26 cellular contexts compared by ENCODE assay signal in the genomic region with DNA sequence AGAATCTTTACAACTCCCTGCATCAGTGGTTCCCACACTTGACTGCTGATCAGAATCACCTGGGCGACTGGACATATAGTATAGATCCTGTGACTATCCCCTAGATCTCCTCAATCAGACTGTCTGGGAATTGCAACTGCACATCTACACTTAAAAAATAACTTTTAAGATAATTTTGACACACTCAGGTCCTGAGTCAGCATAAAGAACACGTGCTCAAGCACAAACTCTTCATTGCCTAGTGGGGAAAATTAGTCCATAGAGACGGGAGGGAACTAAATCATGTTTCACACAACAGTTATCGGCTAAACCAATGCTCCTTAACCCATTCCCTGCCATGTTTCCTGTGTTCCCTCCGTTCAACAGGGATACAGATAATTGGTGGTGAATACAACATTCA.
DNase-seq lines count a peak whose midpoint lies in the region; ATAC-seq, FAIRE-seq and TF ChIP-seq lines count a peak whose summit lies in the region.
"Had no signal": no experiment of that assay in that cellular context is flagged by ENCODE, and none has a peak within 500 bp of the region (broad histone marks: within the 10 kb centered on the region; RNA-seq: fewer than 3 reads in every experiment).

No MANE protein-coding gene starts in this region.

- DNase-seq in A549 (ENCODE audit: low read depth in 1 of 2, low spot score in 1 of 2) (no peak), IMR-90 (no peak), astrocyte (ENCODE audit: low read depth) (no peak), DMS114 treated with DMSO at 0.1 percent for 48 hours (lab: John Stamatoyannopoulos, UW; ENCODE audit: unreplicated experiment) (no peak), stomach (no peak)
- DNase-seq: 8988T; AML-193; Caco-2; Calu3; CD4-positive, alpha-beta T cell; CD8-positive, alpha-beta T cell; DMS153; DMS53; DMS79; DND-41; EL; GDM1 had no signal

- H2AFZ ChIP-seq in IMR-90 (replicated peaks; ENCODE audit: low read length, poor library complexity) = no peak overlapping the region
- H2AFZ ChIP-seq in astrocyte (ENCODE audit: low read depth, low read length) = no peak overlapping the region

- H2AK5ac ChIP-seq in IMR-90 (ENCODE audit: low read depth, low read length) = no peak overlapping the region

- POLR2A ChIA-PET in A549 (lab: Yijun Ruan, JAX) = no interaction called here
- POLR2A ChIA-PET in IMR-90 (lab: Charles Lee; ENCODE audit: unreplicated experiment) = no interaction called here

- TF ChIP-seq RAD21 in A549 (conservative IDR thresholded peaks at IDR 0.05 in 1 of 2, IDR thresholded peaks at IDR 0.05 in 1 of 2) = no peak
- TF ChIP-seq RAD21 in IMR-90 (IDR thresholded peaks at IDR 0.05; ENCODE audit: low read length) = no peak

- H4K91ac ChIP-seq in IMR-90 (ENCODE audit: insufficient read depth, low read depth, low read length) = no peak overlapping the region

- H4K20me1 ChIP-seq in IMR-90 (ENCODE audit: insufficient read depth, low read length) (no peaks in the 10 kb centered on the region), astrocyte (ENCODE audit: insufficient read depth, low read length) (no peaks in the 10 kb centered on the region)
- H4K20me1 ChIP-seq: BLaER1 treated with 17β-estradiol and CSF1 and Interleukin-3, amounts not matched to agents 10 nM and 100 nM had no signal

- no peak overlapping the region for H3K4me3 ChIP-seq in A549
- H3K4me3 ChIP-seq in IMR-90 (ENCODE audit: insufficient read depth, low read depth, low read length) = no peak overlapping the region
- H3K4me3 ChIP-seq in astrocyte (ENCODE audit: insufficient read depth, low read depth, low read length) = no peak overlapping the region
- H3K4me3 ChIP-seq in stomach = no peak overlapping the region
- H3K4me3 ChIP-seq: BLaER1 treated with 17β-estradiol and CSF1 and Interleukin-3, amounts not matched to agents 10 nM and 100 nM; GM12878 had no signal

- no TSS peak for BruUV-seq in IMR-90 (replicated peaks; lab: Mats Ljungman, UMichigan)

- H3K9me3 ChIP-seq in A549 = no peaks in the 10 kb centered on the region
- no peaks in the 10 kb centered on the region for H3K9me3 ChIP-seq in IMR-90 (ENCODE audit: control insufficient read depth, insufficient read depth, low read length)
- no peaks in the 10 kb centered on the region for H3K9me3 ChIP-seq in astrocyte (ENCODE audit: insufficient read depth, low read depth, low read length)
- H3K9me3 ChIP-seq in stomach = no peaks in the 10 kb centered on the region
- H3K9me3 ChIP-seq: Caco-2 had no signal

- no peak overlapping the region for H3K4ac ChIP-seq in IMR-90 (ENCODE audit: low read depth, low read length)

- H3K18ac ChIP-seq in IMR-90 (ENCODE audit: low read depth, low read length) = no peak overlapping the region

- H3K9ac ChIP-seq in IMR-90 (ENCODE audit: low read depth, low read length) (no peak overlapping the region), astrocyte (ENCODE audit: low read length) (no peak overlapping the region)
- H3K9ac ChIP-seq: BLaER1 treated with 17β-estradiol and CSF1 and Interleukin-3, amounts not matched to agents 10 nM and 100 nM had no signal

- H3K79me1 ChIP-seq in IMR-90 (ENCODE audit: low read depth in 1 of 2, low read length in 2 of 2) = no peaks in the 10 kb centered on the region

- TF ChIP-seq CTCF in A549 (IDR thresholded peaks at IDR 0.05) (no peak), IMR-90 (conservative IDR thresholded peaks at IDR 0.05; ENCODE audit: low read depth, low read length) (no peak), astrocyte (IDR thresholded peaks at IDR 0.05; ENCODE audit: insufficient read depth, low read depth, low read length) (no peak), stomach (IDR thresholded peaks at IDR 0.05) (no peak)

- TF ChIP-seq EP300 in A549 (IDR thresholded peaks at IDR 0.05) = no peak
- no peak for TF ChIP-seq EP300 in stomach (IDR thresholded peaks at IDR 0.05)

- H3K27me3 ChIP-seq in IMR-90 (ENCODE audit: control insufficient read depth, insufficient read depth, low read length) (no peaks in the 10 kb centered on the region), astrocyte (ENCODE audit: insufficient read depth, low read length) (no peaks in the 10 kb centered on the region), stomach (no peaks in the 10 kb centered on the region)

- H3K23ac ChIP-seq in IMR-90 (ENCODE audit: low read depth, low read length) = no peak overlapping the region

- H3K14ac ChIP-seq in IMR-90 (replicated peaks; ENCODE audit: low read depth, low read length) = no peak overlapping the region

- H3K79me2 ChIP-seq in astrocyte (ENCODE audit: insufficient read depth, low read length) = no peaks in the 10 kb centered on the region

- in situ Hi-C loops in IMR-90 (cut with MboI; ENCODE audit: low sequenced_read_pairs) = no loop called here

- H3K9me1 ChIP-seq in IMR-90 (ENCODE audit: insufficient read depth, low read length) = no peaks in the 10 kb centered on the region

- H3K4me2 ChIP-seq in A549 (no peak overlapping the region), IMR-90 (ENCODE audit: low read depth, low read length) (no peak overlapping the region), astrocyte (ENCODE audit: low read length) (no peak overlapping the region)
- H3K4me2 ChIP-seq: BLaER1 treated with 17β-estradiol and CSF1 and Interleukin-3, amounts not matched to agents 10 nM and 100 nM had no signal

- no peaks in the 10 kb centered on the region for H3K4me1 Mint-ChIP-seq in astrocyte (ENCODE audit: low read depth, unreplicated experiment)
- H3K4me1 Mint-ChIP-seq: B cell had no signal

- H3K36me3 ChIP-seq in IMR-90 (ENCODE audit: control insufficient read depth, insufficient read depth, low read length) = no peaks in the 10 kb centered on the region
- no peaks in the 10 kb centered on the region for H3K36me3 ChIP-seq in astrocyte (ENCODE audit: insufficient read depth, low read length)
- H3K36me3 ChIP-seq in stomach = no peaks in the 10 kb centered on the region
- H3K36me3 ChIP-seq: BLaER1 treated with 17β-estradiol and CSF1 and Interleukin-3, amounts not matched to agents 10 nM and 100 nM had no signal

- intact Hi-C loops in IMR-90 (cut with micrococcal nuclease) (no loop called here), stomach (cut with DNase I; ENCODE audit: low total_unique reads) (no loop called here)

- no peak for TF ChIP-seq POLR2A in A549 (IDR thresholded peaks at IDR 0.05; ENCODE audit: low read length)
- no peak for TF ChIP-seq POLR2A in IMR-90 (IDR thresholded peaks at IDR 0.05; ENCODE audit: low read depth, low read length)
- no peak for TF ChIP-seq POLR2A in stomach (IDR thresholded peaks at IDR 0.05)

- CTCF ChIA-PET in A549 (lab: Yijun Ruan, JAX) (no interaction called here), IMR-90 (lab: Yijun Ruan, JAX) (no interaction called here)

- no peaks in the 10 kb centered on the region for H3K9me3 Mint-ChIP-seq in astrocyte (ENCODE audit: unreplicated experiment)
- H3K9me3 Mint-ChIP-seq: CD4-positive, alpha-beta T cell had no signal

- H3K27ac Mint-ChIP-seq in astrocyte (ENCODE audit: unreplicated experiment) = no peak overlapping the region
- H3K27ac Mint-ChIP-seq: B cell; CD4-positive, alpha-beta T cell; CD8-positive, alpha-beta T cell had no signal

- H2AK9ac ChIP-seq in IMR-90 (replicated peaks; ENCODE audit: low read depth, low read length, poor library complexity) = no peak overlapping the region

- no peak overlapping the region for H3K27ac ChIP-seq in A549
- H3K27ac ChIP-seq in IMR-90 (ENCODE audit: insufficient read depth, low read length) = no peak overlapping the region
- H3K27ac ChIP-seq in astrocyte (ENCODE audit: low read depth, low read length) = no peak overlapping the region
- no peak overlapping the region for H3K27ac ChIP-seq in stomach
- H3K27ac ChIP-seq: BLaER1 treated with 17β-estradiol and CSF1 and Interleukin-3, amounts not matched to agents 10 nM and 100 nM; C4-2B had no signal

- H4K8ac ChIP-seq in IMR-90 (ENCODE audit: low read depth in 2 of 2, low read length in 2 of 2) = no peak overlapping the region

- 3% methylated on average over 5 of the region's 5 CpGs for WGBS in A549 (ENCODE audit: missing lambda C conversion rate)
- WGBS in IMR-90 (ENCODE audit: extremely low coverage in 2 of 2, insufficient read length in 1 of 2), 2 experiments = no CpG with 5 or more reads among the region's 5 CpGs
- 54 to 79% (median 70%) methylated on average over 4 to 5 of the region's 5 CpGs for WGBS in stomach, 5 donors

- ATAC-seq in A549 (no peak), IMR-90 (ENCODE audit: low read depth) (no peak), HG03175 (IDR thresholded peaks at IDR 0.05; ENCODE audit: unreplicated experiment) (no peak)
- ATAC-seq: CD8-positive, alpha-beta T cell; GM12878 had no signal

- no peak overlapping the region for H2BK15ac ChIP-seq in IMR-90 (ENCODE audit: low read depth, low read length)

- no peaks in the 10 kb centered on the region for H3K4me1 ChIP-seq in A549
- H3K4me1 ChIP-seq in IMR-90 (ENCODE audit: control insufficient read depth, insufficient read depth, low read length) = no peaks in the 10 kb centered on the region
- no peaks in the 10 kb centered on the region for H3K4me1 ChIP-seq in astrocyte (ENCODE audit: insufficient read depth, low read length)
- no peaks in the 10 kb centered on the region for H3K4me1 ChIP-seq in stomach
- H3K4me1 ChIP-seq: BLaER1 treated with 17β-estradiol and CSF1 and Interleukin-3, amounts not matched to agents 10 nM and 100 nM; Caco-2 had no signal

- no peak overlapping the region for H2BK20ac ChIP-seq in IMR-90 (ENCODE audit: low read depth, low read length)

- no peak overlapping the region for H3K56ac ChIP-seq in IMR-90 (ENCODE audit: extremely low read depth, insufficient read depth, low read length)

- H2BK5ac ChIP-seq in IMR-90 (ENCODE audit: low read depth, low read length, poor library complexity, severe bottlenecking) = no peak overlapping the region

- dilution Hi-C loops in IMR-90 (cut with HindIII; ENCODE audit: low sequenced_read_pairs, unreplicated experiment) = no loop called here

- H3K4me3 Mint-ChIP-seq in astrocyte (ENCODE audit: unreplicated experiment) = no peak overlapping the region
- H3K4me3 Mint-ChIP-seq: B cell; CD4-positive, alpha-beta T cell; CD8-positive, alpha-beta T cell had no signal

- no peak overlapping the region for H2BK120ac ChIP-seq in IMR-90 (ENCODE audit: low read depth, low read length)

- H3K36me3 Mint-ChIP-seq in astrocyte (ENCODE audit: low read depth, unreplicated experiment) = no peaks in the 10 kb centered on the region
- H3K36me3 Mint-ChIP-seq: CD8-positive, alpha-beta T cell had no signal

- no peaks in the 10 kb centered on the region for H3K27me3 Mint-ChIP-seq in astrocyte (ENCODE audit: low read depth, unreplicated experiment)
- H3K27me3 Mint-ChIP-seq: B cell; CD4-positive, alpha-beta T cell had no signal

- H4K5ac ChIP-seq in IMR-90 (ENCODE audit: low read depth, low read length) = no peak overlapping the region

- no peak for FAIRE-seq in A549 (lab: Jason Lieb, UNC)
- peak; percentile 60 for FAIRE-seq in astrocyte (lab: Jason Lieb, UNC)
- FAIRE-seq: A204.1, D721Med, GM12878, GM12892, GM18507 had no signal

TF ChIP-seq in A549, 52 proteins besides CTCF, POLR2A, EP300 and RAD21 (continues in another document):
- TF ChIP-seq HOXB13 (CRISPR knock-in tag; IDR thresholded peaks at IDR 0.05; ENCODE audit: low read depth) (no peak), TFCP2L1 (CRISPR knock-in tag; IDR thresholded peaks at IDR 0.05) (no peak)
